In the genomic region with DNA sequence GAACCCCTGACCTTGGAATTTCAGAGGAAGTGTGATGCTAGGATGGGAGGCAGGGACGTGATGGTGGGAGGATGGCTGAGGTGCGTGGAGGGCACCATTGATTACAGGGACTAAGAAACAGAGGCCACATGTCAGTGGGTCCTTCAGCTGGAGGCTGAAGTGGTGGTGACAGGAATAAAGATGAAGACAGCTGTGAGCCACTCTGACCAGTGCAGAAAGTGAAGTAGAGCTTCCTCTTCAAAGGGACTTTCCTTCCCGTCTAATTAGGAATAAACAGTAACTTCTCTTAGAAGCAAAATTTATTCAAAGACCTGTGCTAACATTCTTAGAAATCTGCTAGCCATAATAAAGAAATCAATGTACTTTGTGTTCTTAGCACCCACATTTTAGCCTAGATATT, we compare ENCODE assay signal across 19 cellular contexts. TPM values are rescaled to one million over a fixed set of nuclear protein-coding genes. Genes with fewer than 3 reads are reported as not detected.
DNase-seq lines count a peak whose midpoint lies in the region; ATAC-seq and TF ChIP-seq lines count a peak whose summit lies in the region.
"Had no signal": no experiment of that assay in that cellular context is flagged by ENCODE, and none has a peak within 500 bp of the region (broad histone marks: within the 10 kb centered on the region; RNA-seq: fewer than 3 reads in every experiment).

No MANE protein-coding gene starts in this region.

- POLR2A ChIA-PET in SK-N-SH (lab: Yijun Ruan, JAX): no interaction called here

- DNase-seq in NOMO-1 treated with DMSO at 0.1 percent for 48 hours (lab: John Stamatoyannopoulos, UW; ENCODE audit: unreplicated experiment) (peak; percentile 8), NOMO-1 treated with dmso at 0.1 percent for 144 hours (lab: John Stamatoyannopoulos, UW; ENCODE audit: unreplicated experiment) (no peak), endothelial cell (ENCODE audit: low spot score) (no peak), SK-N-SH (no peak), RPMI8226 (no peak)
- no peak for DNase-seq in stimulated activated naive B cell treated with anti-CD40 and anti-IgM and Interleukin-4, amounts not matched to agents 10 μg/mL and 1 μg/mL and 100 μg/mL, for 72 hours
- no peak for DNase-seq in activated T-helper 1 cell treated with anti-CD3 and anti-CD28 coated beads, Interleukin-12 subunit alpha, Interleukin-12 subunit beta, Interleukin-2, Interleukin-4 antibody, amounts not matched to agents 30 ng/mL and 10 ng/mL and 1 ng/mL, durations not matched to agents 14 hours and 24 hours and 36 hours (ENCODE audit: low spot score)
- DNase-seq: COR-L47, GM23248, NCI-H1092, NCI-H2081 treated with DMSO at 0.1 percent for 48 hours, NCI-H524, SHP77 had no signal

- H2AFZ ChIP-seq in OCI-LY3 (ENCODE audit: low read depth, low read length) (0 out of 2 replicates have a peak overlapping the region, but pooled peaks have one; percentile 68), SK-N-SH (ENCODE audit: low read depth) (no peak overlapping the region)
- H2AFZ ChIP-seq: GM23248 had no signal

- peaks cover 25% of the 10 kb centered on the region for H3K4me1 ChIP-seq in OCI-LY3 (ENCODE audit: low read length)
- H3K4me1 ChIP-seq in SK-N-SH (ENCODE audit: control insufficient read depth in 1 of 2, insufficient read depth in 2 of 2, low read depth in 1 of 2, low read length in 1 of 2): peaks cover 0 to 13% of the 10 kb centered on the region in 2 experiments; a peak in 1 of 4 replicates

- H3K27me3 Mint-ChIP-seq in endothelial cell (ENCODE audit: unreplicated experiment): peaks cover 10% of the 10 kb centered on the region
- H3K27me3 Mint-ChIP-seq in stimulated activated naive B cell treated with anti-CD40 and anti-IgM and Interleukin-4, amounts not matched to agents 10 μg/mL and 1 μg/mL and 100 μg/mL, for 72 hours: peaks cover 16 to 19% of the 10 kb centered on the region in 2 donors
- peaks cover 10% of the 10 kb centered on the region for H3K27me3 Mint-ChIP-seq in activated T-helper 1 cell treated with anti-CD3 and anti-CD28 coated beads, Interleukin-12 subunit alpha, Interleukin-12 subunit beta, Interleukin-2, Interleukin-4 antibody, amounts not matched to agents 30 ng/mL and 10 ng/mL and 1 ng/mL, durations not matched to agents 14 hours and 24 hours and 36 hours (ENCODE audit: insufficient read depth)

- H3K27ac Mint-ChIP-seq in endothelial cell (ENCODE audit: unreplicated experiment): no peak overlapping the region
- H3K27ac Mint-ChIP-seq in stimulated activated naive B cell treated with anti-CD40 and anti-IgM and Interleukin-4, amounts not matched to agents 10 μg/mL and 1 μg/mL and 100 μg/mL, for 72 hours: no peak overlapping the region
- no peak overlapping the region for H3K27ac Mint-ChIP-seq in activated T-helper 1 cell treated with anti-CD3 and anti-CD28 coated beads, Interleukin-12 subunit alpha, Interleukin-12 subunit beta, Interleukin-2, Interleukin-4 antibody, amounts not matched to agents 30 ng/mL and 10 ng/mL and 1 ng/mL, durations not matched to agents 14 hours and 24 hours and 36 hours

- ATAC-seq in stimulated activated naive B cell treated with anti-CD40 and anti-IgM and Interleukin-4, amounts not matched to agents 10 μg/mL and 1 μg/mL and 100 μg/mL, for 72 hours (replicated peaks): peak; percentile 59 to 71
- ATAC-seq: HepG2, SK-N-SH treated with all-trans-retinoic acid at 6 μM for 48 hours had no signal

- intact Hi-C loops in activated T-helper 1 cell treated with anti-CD3 and anti-CD28 coated beads, Interleukin-12 subunit alpha, Interleukin-12 subunit beta, Interleukin-2, Interleukin-4 antibody, amounts not matched to agents 30 ng/mL and 10 ng/mL and 1 ng/mL, durations not matched to agents 14 hours and 24 hours and 36 hours (cut with micrococcal nuclease): no loop called here

- H3K4me3 ChIP-seq in OCI-LY3 (ENCODE audit: low read length) (no peak overlapping the region), SK-N-SH (ENCODE audit: low read depth in 2 of 2, low read length in 1 of 2) (no peak overlapping the region)
- H3K4me3 ChIP-seq: GM23248 had no signal

- no peaks in the 10 kb centered on the region for H3K9me3 ChIP-seq in OCI-LY3 (ENCODE audit: insufficient read depth, low read length)
- no peaks in the 10 kb centered on the region for H3K9me3 ChIP-seq in SK-N-SH

- H3K79me2 ChIP-seq in OCI-LY3 (ENCODE audit: low read length): no peaks in the 10 kb centered on the region
- no peaks in the 10 kb centered on the region for H3K79me2 ChIP-seq in SK-N-SH (ENCODE audit: insufficient read depth)

- H3K27ac ChIP-seq in OCI-LY3 (ENCODE audit: low read length) (peak overlapping the region; percentile 50; the same call in 1 of the 2 replicates), SK-N-SH (ENCODE audit: low read depth in 2 of 2, low read length in 1 of 2) (no peak overlapping the region)
- H3K27ac ChIP-seq: 22Rv1, C4-2B, GM23248, KMS-11 had no signal

- peaks cover 7% of the 10 kb centered on the region for H3K9me3 Mint-ChIP-seq in endothelial cell (ENCODE audit: unreplicated experiment)
- H3K9me3 Mint-ChIP-seq in stimulated activated naive B cell treated with anti-CD40 and anti-IgM and Interleukin-4, amounts not matched to agents 10 μg/mL and 1 μg/mL and 100 μg/mL, for 72 hours: peaks cover 3 to 12% of the 10 kb centered on the region in 2 donors
- H3K9me3 Mint-ChIP-seq in activated T-helper 1 cell treated with anti-CD3 and anti-CD28 coated beads, Interleukin-12 subunit alpha, Interleukin-12 subunit beta, Interleukin-2, Interleukin-4 antibody, amounts not matched to agents 30 ng/mL and 10 ng/mL and 1 ng/mL, durations not matched to agents 14 hours and 24 hours and 36 hours: no peaks in the 10 kb centered on the region

- TF ChIP-seq CTCF in OCI-LY3 (IDR thresholded peaks at IDR 0.05; ENCODE audit: low read depth, low read length) (no peak), endothelial cell (IDR thresholded peaks at IDR 0.05; ENCODE audit: unreplicated experiment) (no peak), SK-N-SH (IDR thresholded peaks at IDR 0.05) (no peak)

- H3K4me3 Mint-ChIP-seq in endothelial cell (ENCODE audit: unreplicated experiment): peak overlapping the region; percentile 52
- H3K4me3 Mint-ChIP-seq in stimulated activated naive B cell treated with anti-CD40 and anti-IgM and Interleukin-4, amounts not matched to agents 10 μg/mL and 1 μg/mL and 100 μg/mL, for 72 hours: no peak overlapping the region
- H3K4me3 Mint-ChIP-seq in activated T-helper 1 cell treated with anti-CD3 and anti-CD28 coated beads, Interleukin-12 subunit alpha, Interleukin-12 subunit beta, Interleukin-2, Interleukin-4 antibody, amounts not matched to agents 30 ng/mL and 10 ng/mL and 1 ng/mL, durations not matched to agents 14 hours and 24 hours and 36 hours: no peak overlapping the region

- no peak for TF ChIP-seq RAD21 in SK-N-SH (IDR thresholded peaks at IDR 0.05; ENCODE audit: low read length)

- 81% methylated on average over 3 of the region's 3 CpGs for WGBS in SK-N-SH (ENCODE audit: low lambda C conversion rate)

- no peaks in the 10 kb centered on the region for H3K9me2 ChIP-seq in SK-N-SH

- H3F3A ChIP-seq in SK-N-SH (replicated peaks; ENCODE audit: insufficient read depth): no peaks in the 10 kb centered on the region

- H4K20me1 ChIP-seq in OCI-LY3 (ENCODE audit: insufficient read depth, low read length) (no peaks in the 10 kb centered on the region), SK-N-SH (ENCODE audit: insufficient read depth) (no peaks in the 10 kb centered on the region)

- H3K9ac ChIP-seq in OCI-LY3 (ENCODE audit: low read length): peak overlapping the region; percentile 28; the same call in 1 of the 2 replicates
- no peak overlapping the region for H3K9ac ChIP-seq in SK-N-SH
- H3K9ac ChIP-seq: GM23248, KMS-11 had no signal

- TF ChIP-seq EP300 in SK-N-SH (IDR thresholded peaks at IDR 0.05; ENCODE audit: borderline replicate concordance in 1 of 2, low read depth in 1 of 2, low read length in 1 of 2): no peak

- peaks cover 17% of the 10 kb centered on the region for H3K36me3 Mint-ChIP-seq in endothelial cell (ENCODE audit: low read depth, unreplicated experiment)
- peaks cover 8 to 11% of the 10 kb centered on the region in 2 donors for H3K36me3 Mint-ChIP-seq in stimulated activated naive B cell treated with anti-CD40 and anti-IgM and Interleukin-4, amounts not matched to agents 10 μg/mL and 1 μg/mL and 100 μg/mL, for 72 hours
- no peaks in the 10 kb centered on the region for H3K36me3 Mint-ChIP-seq in activated T-helper 1 cell treated with anti-CD3 and anti-CD28 coated beads, Interleukin-12 subunit alpha, Interleukin-12 subunit beta, Interleukin-2, Interleukin-4 antibody, amounts not matched to agents 30 ng/mL and 10 ng/mL and 1 ng/mL, durations not matched to agents 14 hours and 24 hours and 36 hours (ENCODE audit: low read depth)

- H3K4me2 ChIP-seq in OCI-LY3 (ENCODE audit: low read length) (peak overlapping the region; percentile 55), SK-N-SH (no peak overlapping the region)
- H3K4me2 ChIP-seq: KMS-11 had no signal

- CTCF ChIA-PET in SK-N-SH (lab: Yijun Ruan, JAX): interaction anchor here (1.2 kb wide), 1 partner anchor 9 kb away, joined by 3 read pairs; no protein-coding TSS in a partner anchor

- H3K27me3 ChIP-seq in OCI-LY3 (ENCODE audit: low read depth, low read length) (no peaks in the 10 kb centered on the region), SK-N-SH (ENCODE audit: insufficient read depth) (no peaks in the 10 kb centered on the region)

- H3K36me3 ChIP-seq in OCI-LY3 (replicated peaks; ENCODE audit: low read depth, low read length): no peaks in the 10 kb centered on the region
- no peaks in the 10 kb centered on the region for H3K36me3 ChIP-seq in SK-N-SH (replicated peaks in 1 of 2; ENCODE audit: control insufficient read depth in 1 of 2, insufficient read depth in 2 of 2, low read length in 1 of 2)

- H3K4me1 Mint-ChIP-seq in endothelial cell (ENCODE audit: unreplicated experiment): peaks cover 25% of the 10 kb centered on the region
- H3K4me1 Mint-ChIP-seq in stimulated activated naive B cell treated with anti-CD40 and anti-IgM and Interleukin-4, amounts not matched to agents 10 μg/mL and 1 μg/mL and 100 μg/mL, for 72 hours: peaks cover 19 to 20% of the 10 kb centered on the region in 2 donors
- H3K4me1 Mint-ChIP-seq in activated T-helper 1 cell treated with anti-CD3 and anti-CD28 coated beads, Interleukin-12 subunit alpha, Interleukin-12 subunit beta, Interleukin-2, Interleukin-4 antibody, amounts not matched to agents 30 ng/mL and 10 ng/mL and 1 ng/mL, durations not matched to agents 14 hours and 24 hours and 36 hours (ENCODE audit: low read depth): peaks cover 10% of the 10 kb centered on the region

TF ChIP-seq in SK-N-SH, 30 proteins besides CTCF, POLR2A, EP300 and RAD21 (continues in another document):
- TF ChIP-seq TCF12 (IDR thresholded peaks at IDR 0.05) (no peak), TEAD4 (IDR thresholded peaks at IDR 0.05; ENCODE audit: borderline replicate concordance, insufficient read depth) (no peak)

RNA-seq across cellular contexts. Expression of a gene that starts 43.4 kb away (rescaled TPM):
- total RNA-seq in endothelial cell (ENCODE audit: unreplicated experiment): 1.2 TPM
- not detected in 2 replicates for total RNA-seq in activated T-helper 1 cell treated with anti-CD3 and anti-CD28 coated beads, Interleukin-12 subunit alpha, Interleukin-12 subunit beta, Interleukin-2, Interleukin-4 antibody, amounts not matched to agents 30 ng/mL and 10 ng/mL and 1 ng/mL, durations not matched to agents 14 hours and 24 hours and 36 hours
- 1.1 and 1.3 TPM in 2 replicates for polyA plus RNA-seq in SK-N-SH (2012; rRNA removed)
- polyA plus RNA-seq in SK-N-SH (2012; cell fraction: cytosol; rRNA removed): 1.2 and 1.6 TPM in 2 replicates
- polyA plus RNA-seq in SK-N-SH (2012; cell fraction: nucleus; rRNA removed): 0.18 and 0.26 TPM in 2 replicates
- total RNA-seq: GM23248, HepG2 had no signal
- polyA plus RNA-seq: GM23248 had no signal
